In genomic region chr2:208033701-208034502, GRCh38 we compare ENCODE assay signal across 1 cellular context.
TF ChIP-seq lines count a peak whose summit lies in the region.

No MANE protein-coding gene starts in this region.

TF ChIP-seq in HepG2, 621 proteins besides CTCF, POLR2A, EP300 and RAD21 (continued from another document and continues in another):
- TF ChIP-seq RERE (CRISPR knock-in tag; IDR thresholded peaks at IDR 0.05; ENCODE audit: low read depth) = 0 out of 2 replicates have a peak, but pooled peaks have one; percentile 44
- TF ChIP-seq ZBTB7B (CRISPR knock-in tag; IDR thresholded peaks at IDR 0.05) = peak; percentile 69; the same call in 1 of the 2 replicates
- peak; percentile 77 for TF ChIP-seq NFYC (CRISPR knock-in tag; IDR thresholded peaks at IDR 0.05)
- TF ChIP-seq RELA (CRISPR knock-in tag; IDR thresholded peaks at IDR 0.05) = peak; percentile 23; the same call in 1 of the 2 replicates
- peak; percentile 73; the same call in 1 of the 2 replicates for TF ChIP-seq RXRB (CRISPR knock-in tag; IDR thresholded peaks at IDR 0.05; ENCODE audit: borderline replicate concordance)
- TF ChIP-seq CBX5 (CRISPR knock-in tag; IDR thresholded peaks at IDR 0.05; ENCODE audit: borderline replicate concordance) = peak; percentile 76; the same call in 1 of the 2 replicates
- TF ChIP-seq TCF7 (IDR thresholded peaks at IDR 0.05; ENCODE audit: low read depth) = peak; percentile 39; the same call in 1 of the 2 replicates
- TF ChIP-seq MLX (CRISPR knock-in tag; IDR thresholded peaks at IDR 0.05) = peak; percentile 18; the same call in 1 of the 2 replicates
- no peak for TF ChIP-seq ZNF598 (CRISPR knock-in tag; IDR thresholded peaks at IDR 0.05; ENCODE audit: borderline replicate concordance)
- peak; percentile 11; the same call in 1 of the 2 replicates for TF ChIP-seq DPF2 (CRISPR knock-in tag; IDR thresholded peaks at IDR 0.05; ENCODE audit: borderline replicate concordance, low read depth)
- TF ChIP-seq GRHL1 (CRISPR knock-in tag; conservative IDR thresholded peaks at IDR 0.05) = no peak
- TF ChIP-seq DRAP1 (CRISPR knock-in tag; IDR thresholded peaks at IDR 0.05) = peak; percentile 61; the same call in 1 of the 2 replicates
- TF ChIP-seq IKZF5 (CRISPR knock-in tag; IDR thresholded peaks at IDR 0.05) = peak; percentile 56; the same call in 1 of the 2 replicates
- no peak for TF ChIP-seq ZNF20 (CRISPR knock-in tag; IDR thresholded peaks at IDR 0.05)
- TF ChIP-seq ZSCAN30 (CRISPR knock-in tag; IDR thresholded peaks at IDR 0.05) = 0 out of 2 replicates have a peak, but pooled peaks have one; percentile 62
- TF ChIP-seq BORCS8-MEF2B (CRISPR knock-in tag; IDR thresholded peaks at IDR 0.05) = 0 out of 2 replicates have a peak, but pooled peaks have one; percentile 65
- TF ChIP-seq REPIN1 (CRISPR knock-in tag; IDR thresholded peaks at IDR 0.05; ENCODE audit: borderline replicate concordance, low read depth) = peak; percentile 90; the same call in 1 of the 2 replicates
- TF ChIP-seq SMARCE1 (IDR thresholded peaks at IDR 0.05; ENCODE audit: borderline replicate concordance) = no peak
- no peak for TF ChIP-seq CC2D1A (CRISPR knock-in tag; IDR thresholded peaks at IDR 0.05)
- peak; percentile 71 for TF ChIP-seq FOXP4 (CRISPR knock-in tag; IDR thresholded peaks at IDR 0.05)
- peak; percentile 56; the same call in 1 of the 2 replicates for TF ChIP-seq ZMYM2 (CRISPR knock-in tag; IDR thresholded peaks at IDR 0.05)
- TF ChIP-seq PPARG (CRISPR knock-in tag; conservative IDR thresholded peaks at IDR 0.05) = no peak
- TF ChIP-seq MXD4 (CRISPR knock-in tag; IDR thresholded peaks at IDR 0.05) = peak; percentile 50; the same call in 1 of the 2 replicates
- peak; percentile 18 for TF ChIP-seq JUND (CRISPR knock-in tag; IDR thresholded peaks at IDR 0.05)
- peak; percentile 46; the same call in 1 of the 2 replicates for TF ChIP-seq HDAC2 (CRISPR knock-in tag; IDR thresholded peaks at IDR 0.05)
- no peak for TF ChIP-seq SOX13 (IDR thresholded peaks at IDR 0.05)
- TF ChIP-seq SOX13 (CRISPR knock-in tag; conservative IDR thresholded peaks at IDR 0.05 in 1 of 2, IDR thresholded peaks at IDR 0.05 in 1 of 2) = peak in 1 of 2 experiments; percentile 42; a peak in 1 of 4 replicates
- TF ChIP-seq ZNF503 (CRISPR knock-in tag; IDR thresholded peaks at IDR 0.05) = peak; percentile 45; the same call in 1 of the 2 replicates
- TF ChIP-seq BCL6 (CRISPR knock-in tag; IDR thresholded peaks at IDR 0.05) = peak; percentile 57; the same call in 1 of the 2 replicates
- no peak; the same call in 1 of the 2 replicates for TF ChIP-seq ZNF788 (CRISPR knock-in tag; IDR thresholded peaks at IDR 0.05; ENCODE audit: borderline replicate concordance)
- TF ChIP-seq ATF2 (CRISPR knock-in tag; IDR thresholded peaks at IDR 0.05) = peak; percentile 99
- TF ChIP-seq SNAPC2 (CRISPR knock-in tag; IDR thresholded peaks at IDR 0.05) = peak; percentile 31; the same call in 1 of the 2 replicates
- TF ChIP-seq RFXANK (CRISPR knock-in tag; IDR thresholded peaks at IDR 0.05) = peak; percentile 21; the same call in 1 of the 2 replicates
- TF ChIP-seq ZSCAN9 (CRISPR knock-in tag; IDR thresholded peaks at IDR 0.05; ENCODE audit: borderline replicate concordance) = peak; percentile 33; the same call in 1 of the 2 replicates
- peak; percentile 86; the same call in 1 of the 2 replicates for TF ChIP-seq KDM3A (CRISPR knock-in tag; IDR thresholded peaks at IDR 0.05; ENCODE audit: low read depth)
- TF ChIP-seq RCOR2 (CRISPR knock-in tag; IDR thresholded peaks at IDR 0.05) = peak; percentile 61
- TF ChIP-seq JUN (CRISPR knock-in tag; IDR thresholded peaks at IDR 0.05) = 0 out of 2 replicates have a peak, but pooled peaks have one; percentile 20
- TF ChIP-seq IRF2 (CRISPR knock-in tag; IDR thresholded peaks at IDR 0.05) = peak; percentile 55; the same call in 1 of the 2 replicates
- TF ChIP-seq ZNF772 (CRISPR knock-in tag; IDR thresholded peaks at IDR 0.05) = peak; percentile 27; the same call in 1 of the 2 replicates
- peak; percentile 55; the same call in 1 of the 2 replicates for TF ChIP-seq ZNF580 (CRISPR knock-in tag; IDR thresholded peaks at IDR 0.05; ENCODE audit: borderline replicate concordance, low read depth)
- no peak for TF ChIP-seq RBM22 (optimal IDR thresholded peaks at IDR 0.05; ENCODE audit: low read length)
- no peak for TF ChIP-seq ZNF274 (CRISPR knock-in tag; IDR thresholded peaks at IDR 0.05)
- peak; percentile 11; the same call in 1 of the 2 replicates for TF ChIP-seq CEBPG (CRISPR knock-in tag; IDR thresholded peaks at IDR 0.05)
- peak; percentile 39; the same call in 1 of the 2 replicates for TF ChIP-seq MIER3 (CRISPR knock-in tag; IDR thresholded peaks at IDR 0.05; ENCODE audit: borderline replicate concordance)
- no peak for TF ChIP-seq TERF1 (CRISPR knock-in tag; IDR thresholded peaks at IDR 0.05)
- TF ChIP-seq ZNF121 (CRISPR knock-in tag; IDR thresholded peaks at IDR 0.05) = 0 out of 2 replicates have a peak, but pooled peaks have one; percentile 18
- peak; percentile 92 for TF ChIP-seq FOSL2 (CRISPR knock-in tag; IDR thresholded peaks at IDR 0.05)
- no peak for TF ChIP-seq KLF12 (CRISPR knock-in tag; IDR thresholded peaks at IDR 0.05; ENCODE audit: borderline replicate concordance)
- peak; percentile 99 for TF ChIP-seq ZNF232 (CRISPR knock-in tag; IDR thresholded peaks at IDR 0.05; ENCODE audit: borderline replicate concordance)
- peak; percentile 41; the same call in 1 of the 2 replicates for TF ChIP-seq FOXA3 (CRISPR knock-in tag; IDR thresholded peaks at IDR 0.05)
- TF ChIP-seq ZNF33B (CRISPR knock-in tag; IDR thresholded peaks at IDR 0.05) = no peak
